11 cellular contexts compared by ENCODE assay signal in genomic region chrX:152601848-152602616, GRCh38. TPM values are rescaled to one million over a fixed set of nuclear protein-coding genes. Genes with fewer than 3 reads are reported as not detected.
DNase-seq lines count a peak whose midpoint lies in the region; ATAC-seq and TF ChIP-seq lines count a peak whose summit lies in the region.
"Had no signal": no experiment of that assay in that cellular context is flagged by ENCODE, and none has a peak within 500 bp of the region (broad histone marks: within the 10 kb centered on the region; RNA-seq: fewer than 3 reads in every experiment).

No MANE protein-coding gene starts in this region.

- no peak overlapping the region for H3K14ac ChIP-seq in trophoblast cell (ENCODE audit: low read length)

- H2BK12ac ChIP-seq in trophoblast cell (ENCODE audit: low read length), result no peak overlapping the region

- H2BK5ac ChIP-seq in trophoblast cell (ENCODE audit: low read depth, low read length, poor library complexity), result no peak overlapping the region

- H3K23ac ChIP-seq in trophoblast cell (ENCODE audit: low read length), result no peak overlapping the region

- H3K27ac Mint-ChIP-seq in chondrocyte (ENCODE audit: unreplicated experiment), result no peak overlapping the region

- H3K4ac ChIP-seq in trophoblast cell (ENCODE audit: low read depth, low read length), result no peak overlapping the region

- TF ChIP-seq CTCF in BE2C (IDR thresholded peaks at IDR 0.05; ENCODE audit: low read depth, low read length) (peak; percentile 41), GM12864 (IDR thresholded peaks at IDR 0.05; ENCODE audit: low read depth, low read length, missing control alignments) (peak; percentile 30), chondrocyte (IDR thresholded peaks at IDR 0.05) (peak; percentile 13)

- H3K4me1 ChIP-seq in BE2C (no peaks in the 10 kb centered on the region), aorta (ENCODE audit: control insufficient read depth in 1 of 2, insufficient read depth in 2 of 2, low read length in 2 of 2) (no peaks in the 10 kb centered on the region), trophoblast cell (ENCODE audit: control insufficient read depth in 1 of 2, insufficient read depth in 2 of 2, low read length in 2 of 2) (no peaks in the 10 kb centered on the region)
- H3K4me1 ChIP-seq: right atrium auricular region had no signal

- no peaks in the 10 kb centered on the region for H3K36me3 ChIP-seq in BE2C
- no peaks in the 10 kb centered on the region for H3K36me3 ChIP-seq in aorta (ENCODE audit: control insufficient read depth in 1 of 2, insufficient read depth in 2 of 2, low read length in 1 of 2)
- H3K36me3 ChIP-seq in trophoblast cell (ENCODE audit: control insufficient read depth in 1 of 2, insufficient read depth in 2 of 2, low read length in 2 of 2), result no peaks in the 10 kb centered on the region
- H3K36me3 ChIP-seq: right atrium auricular region had no signal

- H2AFZ ChIP-seq in trophoblast cell (ENCODE audit: insufficient read depth, low read length, poor library complexity), result no peak overlapping the region

- H3K9me3 Mint-ChIP-seq in chondrocyte (ENCODE audit: low read depth), result peaks cover 12% of the 10 kb centered on the region
- H3K9me3 Mint-ChIP-seq: immature natural killer cell had no signal

- WGBS in aorta, 2 donors, result 31 to 53% methylated on average over 6 of the region's 6 CpGs
- no CpG with 5 or more reads among the region's 6 CpGs for WGBS in trophoblast cell (ENCODE audit: extremely low coverage, insufficient coverage, insufficient read length)

- H4K91ac ChIP-seq in trophoblast cell (ENCODE audit: low read depth, low read length), result no peak overlapping the region

- H3K79me1 ChIP-seq in trophoblast cell (ENCODE audit: low read length), result no peaks in the 10 kb centered on the region

- no peak overlapping the region for H4K8ac ChIP-seq in trophoblast cell (ENCODE audit: low read depth, low read length)

- no peak overlapping the region for H3K4me3 Mint-ChIP-seq in chondrocyte (ENCODE audit: unreplicated experiment)
- H3K4me3 Mint-ChIP-seq: immature natural killer cell had no signal

- no peak overlapping the region for H2AK5ac ChIP-seq in trophoblast cell (ENCODE audit: low read length)

- DNase-seq in BE2C (peak; percentile 40), GM12864 (ENCODE audit: low read depth) (no peak), NCI-H345 (lab: John Stamatoyannopoulos, UW) (peak; percentile 18), chondrocyte (ENCODE audit: low spot score) (no peak), aorta (no peak), trophoblast cell (no peak), HuH-7.5 (ENCODE audit: low spot score) (no peak)
- DNase-seq: immature natural killer cell had no signal

- no peak overlapping the region for H3K9ac ChIP-seq in trophoblast cell (ENCODE audit: low read length)

- H3K9me3 ChIP-seq in BE2C, result no peaks in the 10 kb centered on the region
- H3K9me3 ChIP-seq in aorta (ENCODE audit: control insufficient read depth, low read length), result no peaks in the 10 kb centered on the region
- H3K9me3 ChIP-seq in trophoblast cell (ENCODE audit: insufficient read depth, low read depth, low read length), result no peaks in the 10 kb centered on the region

- H3K79me2 ChIP-seq in trophoblast cell (ENCODE audit: control insufficient read depth, insufficient read depth, low read length, poor library complexity), result no peaks in the 10 kb centered on the region

- no peak overlapping the region for H3K4me2 ChIP-seq in trophoblast cell (ENCODE audit: low read length)

- intact Hi-C loops in aorta (cut with DNase I), result no loop called here

- H4K12ac ChIP-seq in trophoblast cell (ENCODE audit: low read depth, low read length), result no peak overlapping the region

- H3K27me3 ChIP-seq in BE2C (no peaks in the 10 kb centered on the region), aorta (ENCODE audit: control insufficient read depth in 1 of 2, insufficient read depth in 2 of 2, low read length in 1 of 2) (no peaks in the 10 kb centered on the region), trophoblast cell (ENCODE audit: insufficient read depth, low read length) (no peaks in the 10 kb centered on the region)
- H3K27me3 ChIP-seq: right atrium auricular region had no signal

- H2BK120ac ChIP-seq in trophoblast cell (ENCODE audit: insufficient read depth, low read length, poor library complexity), result no peak overlapping the region

- H3K4me1 Mint-ChIP-seq in chondrocyte (ENCODE audit: low read depth), result no peaks in the 10 kb centered on the region
- H3K4me1 Mint-ChIP-seq: immature natural killer cell had no signal

- ATAC-seq in HG03432 (IDR thresholded peaks at IDR 0.05; ENCODE audit: unreplicated experiment) (no peak), aorta (ENCODE audit: low FRiP score) (no peak)

- H3K27ac ChIP-seq in aorta (ENCODE audit: low read depth in 1 of 2, low read length in 2 of 2), result no peak overlapping the region
- H3K27ac ChIP-seq in trophoblast cell (ENCODE audit: low read depth, low read length), result no peak overlapping the region
- H3K27ac ChIP-seq: right atrium auricular region had no signal

- no peaks in the 10 kb centered on the region for H3K36me3 Mint-ChIP-seq in chondrocyte (ENCODE audit: low read depth)
- H3K36me3 Mint-ChIP-seq: immature natural killer cell had no signal

- no peak overlapping the region for H3K4me3 ChIP-seq in BE2C (ENCODE audit: low read depth, low read length)
- H3K4me3 ChIP-seq in GM12864 (ENCODE audit: low read depth, low read length), result no peak overlapping the region
- H3K4me3 ChIP-seq in aorta (ENCODE audit: low read length in 2 of 2), result no peak overlapping the region
- no peak overlapping the region for H3K4me3 ChIP-seq in trophoblast cell (ENCODE audit: low read depth, low read length)
- H3K4me3 ChIP-seq: dorsolateral prefrontal cortex, right atrium auricular region had no signal

- no peaks in the 10 kb centered on the region for H3K27me3 Mint-ChIP-seq in chondrocyte (ENCODE audit: low read depth)

- no peak overlapping the region for H3K18ac ChIP-seq in trophoblast cell (ENCODE audit: low read length)

RNA-seq across cellular contexts. Expression of gene GABRQ, which starts 35.7 kb away (rescaled TPM):
- polyA plus RNA-seq in BE2C (2012; ENCODE audit: insufficient read depth, insufficient read length, low read depth), result 0.28 TPM
- total RNA-seq in chondrocyte (not detected in 3 replicates), aorta (under 1 TPM in 1 of 2 donors, not detected in 1; 0.06 TPM)
- not detected for polyA plus RNA-seq in aorta
- polyA plus RNA-seq in trophoblast cell (2013), result 1.6 and 1.7 TPM in 2 replicates
- polyA plus RNA-seq: immature natural killer cell had no signal

Comparison
In these comparisons a context has a peak if more than half of its experiments do, and no peak if none do; other contexts are left out.
1. DNase-seq: peak in BE2C (single experiment) and NCI-H345 (single experiment); none in GM12864 (single experiment), chondrocyte (single experiment), aorta (0 of 2), trophoblast cell (0 of 2) and HuH-7.5 (single experiment).
2. Peak in every context shown above with its lines, with median percentiles within 50 percentile points of each other: CTCF ChIP-seq.